ENCODE assay signal across 14 cellular contexts in the genomic region with DNA sequence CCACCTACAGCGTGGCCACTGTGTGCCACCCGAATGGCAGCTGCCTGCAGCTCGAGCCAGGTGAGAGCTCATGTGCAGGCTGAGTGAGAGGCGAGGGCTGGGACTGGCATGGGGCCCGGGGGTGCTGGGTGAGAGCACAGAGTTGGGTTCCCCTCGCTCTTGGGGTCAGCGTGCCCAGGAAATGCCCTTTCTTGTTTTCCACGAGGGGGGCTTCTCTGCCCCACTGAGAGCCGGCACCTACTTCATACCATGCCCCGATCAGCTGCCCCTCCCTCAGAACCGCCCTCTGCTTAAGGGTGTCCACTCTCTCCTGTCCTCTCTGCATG. TPM values are rescaled to one million over a fixed set of nuclear protein-coding genes. Genes with fewer than 3 reads are reported as not detected.
DNase-seq lines count a peak whose midpoint lies in the region; TF ChIP-seq lines count a peak whose summit lies in the region.
"Had no signal": no experiment of that assay in that cellular context is flagged by ENCODE, and none has a peak within 500 bp of the region (broad histone marks: within the 10 kb centered on the region; RNA-seq: fewer than 3 reads in every experiment).

No MANE protein-coding gene starts in this region.

- peaks cover 38% of the 10 kb centered on the region for H3K4me1 ChIP-seq in Karpas-422 (ENCODE audit: low read length)
- peaks cover 5% of the 10 kb centered on the region for H3K4me1 ChIP-seq in mesenchymal stem cell (ENCODE audit: control insufficient read depth, insufficient read depth, low read depth, low read length)
- H3K4me1 ChIP-seq: BLaER1 treated with 17β-estradiol and CSF1 and Interleukin-3, amounts not matched to agents 10 nM and 100 nM had no signal

- H3K9ac ChIP-seq in Karpas-422 (ENCODE audit: low read length) (peak overlapping the region; percentile 61), mesenchymal stem cell (ENCODE audit: low read length) (no peak overlapping the region)
- H3K9ac ChIP-seq: BLaER1 treated with 17β-estradiol and CSF1 and Interleukin-3, amounts not matched to agents 10 nM and 100 nM had no signal

- H3K36me3 ChIP-seq in Karpas-422 (ENCODE audit: insufficient read depth, low read length) (no peaks in the 10 kb centered on the region), mesenchymal stem cell (ENCODE audit: control insufficient read depth in 1 of 2, insufficient read depth in 2 of 2, low read depth in 1 of 2, low read length in 2 of 2) (peaks cover 0 to 92% of the 10 kb centered on the region in 2 experiments)

- no peak for TF ChIP-seq CTCF in chondrocyte (IDR thresholded peaks at IDR 0.05)

- no peak overlapping the region for H2BK5ac ChIP-seq in mesenchymal stem cell (ENCODE audit: low read depth, low read length, poor library complexity, severe bottlenecking)

- H3K27me3 Mint-ChIP-seq in chondrocyte (ENCODE audit: low read depth), result peaks cover 28% of the 10 kb centered on the region

- no peak overlapping the region for H2AK5ac ChIP-seq in mesenchymal stem cell (ENCODE audit: low read length, severe bottlenecking)

- no peak overlapping the region for H3K18ac ChIP-seq in mesenchymal stem cell (ENCODE audit: low read depth in 1 of 2, low read length in 2 of 2)

- 91% methylated on average over 11 of the region's 11 CpGs for WGBS in mesenchymal stem cell

- H3K4me3 ChIP-seq in Karpas-422 (ENCODE audit: low read length) (peak overlapping the region; percentile 63), mesenchymal stem cell (ENCODE audit: insufficient read depth in 1 of 2, low read depth in 1 of 2, low read length in 2 of 2) (no peak overlapping the region)
- H3K4me3 ChIP-seq: BLaER1 treated with 17β-estradiol and CSF1 and Interleukin-3, amounts not matched to agents 10 nM and 100 nM had no signal

- no peak overlapping the region for H3K14ac ChIP-seq in mesenchymal stem cell (ENCODE audit: low read length in 2 of 2)

- H3K9me3 Mint-ChIP-seq in chondrocyte (ENCODE audit: low read depth), result no peaks in the 10 kb centered on the region

- H3K4me2 ChIP-seq in Karpas-422 (ENCODE audit: low read depth, low read length, poor library complexity, severe bottlenecking) (peak overlapping the region; percentile 78), mesenchymal stem cell (ENCODE audit: low read length, poor library complexity, severe bottlenecking) (no peak overlapping the region)
- H3K4me2 ChIP-seq: BLaER1 treated with 17β-estradiol and CSF1 and Interleukin-3, amounts not matched to agents 10 nM and 100 nM had no signal

- no peak for DNase-seq in Karpas-422
- peak; percentile 71 for DNase-seq in chondrocyte (ENCODE audit: low spot score)
- no peak for DNase-seq in mesenchymal stem cell
- DNase-seq in NCI-H748 treated with DMSO at 0.1 percent for 48 hours (lab: John Stamatoyannopoulos, UW), result no peak
- DNase-seq in AML-193 (lab: John Stamatoyannopoulos, UW), result no peak
- no peak for DNase-seq in putamen (ENCODE audit: low spot score)
- DNase-seq: Calu3; CD4-positive, CD25-positive, alpha-beta regulatory T cell; DMS 273 treated with DMSO at 0.1 percent for 48 hours had no signal

- H3K36me3 Mint-ChIP-seq in chondrocyte (ENCODE audit: low read depth), result no peaks in the 10 kb centered on the region
- H3K36me3 Mint-ChIP-seq: CD4-positive, CD25-positive, alpha-beta regulatory T cell had no signal

- H4K8ac ChIP-seq in mesenchymal stem cell (ENCODE audit: low read length), result no peak overlapping the region

- H3K4me3 Mint-ChIP-seq in chondrocyte (ENCODE audit: unreplicated experiment), result no peak overlapping the region
- H3K4me3 Mint-ChIP-seq: CD4-positive, CD25-positive, alpha-beta regulatory T cell had no signal

- H3K79me1 ChIP-seq in mesenchymal stem cell (replicated peaks; ENCODE audit: low read length, poor library complexity, severe bottlenecking), result no peaks in the 10 kb centered on the region

- H2AFZ ChIP-seq in Karpas-422 (ENCODE audit: low read length) (peak overlapping the region; percentile 86; the same call in 1 of the 2 replicates), mesenchymal stem cell (ENCODE audit: low read depth, low read length) (no peak overlapping the region)

- H4K20me1 ChIP-seq in Karpas-422 (ENCODE audit: insufficient read depth, low read depth, low read length), result no peaks in the 10 kb centered on the region

- no peak overlapping the region for H3K27ac Mint-ChIP-seq in chondrocyte (ENCODE audit: unreplicated experiment)
- H3K27ac Mint-ChIP-seq: CD4-positive, CD25-positive, alpha-beta regulatory T cell had no signal

- no peak overlapping the region for H3K23ac ChIP-seq in mesenchymal stem cell (ENCODE audit: low read length in 2 of 2)

- no peaks in the 10 kb centered on the region for H3K4me1 Mint-ChIP-seq in chondrocyte (ENCODE audit: low read depth)
- H3K4me1 Mint-ChIP-seq: CD4-positive, CD25-positive, alpha-beta regulatory T cell had no signal

- no peak overlapping the region for H2BK120ac ChIP-seq in mesenchymal stem cell (ENCODE audit: low read depth, low read length)

- no peak overlapping the region for H3K4ac ChIP-seq in mesenchymal stem cell (ENCODE audit: low read depth in 1 of 2, low read length in 2 of 2)

- H4K91ac ChIP-seq in mesenchymal stem cell (ENCODE audit: low read length), result no peak overlapping the region

- H3K9me3 ChIP-seq in Karpas-422 (ENCODE audit: low read length), result no peaks in the 10 kb centered on the region
- no peaks in the 10 kb centered on the region for H3K9me3 ChIP-seq in mesenchymal stem cell (ENCODE audit: control insufficient read depth, low read length)
- H3K9me3 ChIP-seq: BLaER1 treated with 17β-estradiol and CSF1 and Interleukin-3, amounts not matched to agents 10 nM and 100 nM had no signal

- H3K27ac ChIP-seq in Karpas-422 (ENCODE audit: low read length) (peak overlapping the region; percentile 69; the same call in 1 of the 2 replicates), mesenchymal stem cell (ENCODE audit: low read length, poor library complexity, severe bottlenecking) (no peak overlapping the region)
- H3K27ac ChIP-seq: BLaER1 treated with 17β-estradiol and CSF1 and Interleukin-3, amounts not matched to agents 10 nM and 100 nM; HL-60 had no signal

- H2BK12ac ChIP-seq in mesenchymal stem cell (ENCODE audit: low read length in 2 of 2), result no peak overlapping the region

- no peaks in the 10 kb centered on the region for H3K79me2 ChIP-seq in Karpas-422 (ENCODE audit: low read length)

- H3K27me3 ChIP-seq in Karpas-422 (ENCODE audit: low read length) (no peaks in the 10 kb centered on the region), mesenchymal stem cell (ENCODE audit: control insufficient read depth in 1 of 2, insufficient read depth in 1 of 2, low read length in 2 of 2) (peaks cover 0 to 59% of the 10 kb centered on the region in 2 experiments)
- H3K27me3 ChIP-seq: BLaER1 treated with 17β-estradiol and CSF1 and Interleukin-3, amounts not matched to agents 10 nM and 100 nM had no signal

- H3K9me2 ChIP-seq in Karpas-422 (replicated peaks; ENCODE audit: insufficient read depth, low read length), result no peaks in the 10 kb centered on the region

- H2BK15ac ChIP-seq in mesenchymal stem cell (ENCODE audit: low read depth, poor library complexity, severe bottlenecking), result peak overlapping the region; percentile 38

RNA-seq across cellular contexts. Expression of a gene that starts 10.1 kb away (rescaled TPM):
- 6.7 and 13.9 TPM in 2 replicates for total RNA-seq in Karpas-422 (2014; rRNA removed; shearing (Covaris generic); ENCODE audit: low replicate concordance)
- 0.28 to 0.68 TPM (median 0.52 TPM) in 3 replicates for total RNA-seq in chondrocyte
- polyA plus RNA-seq in mesenchymal stem cell (2013, experiment 1 of 2), result 1.8 TPM
- polyA plus RNA-seq in mesenchymal stem cell (2013, experiment 2 of 2), result 1.8 TPM
- total RNA-seq: H4 had no signal

RNA-seq across cellular contexts. Expression of a gene that starts 36.2 kb away (rescaled TPM):
- total RNA-seq in Karpas-422 (2014; rRNA removed; shearing (Covaris generic); ENCODE audit: low replicate concordance), result not detected in 2 replicates
- not detected in 3 replicates for total RNA-seq in chondrocyte
- polyA plus RNA-seq in mesenchymal stem cell (2013, experiment 1 of 2), result 0.04 TPM
- polyA plus RNA-seq in mesenchymal stem cell (2013, experiment 2 of 2), result 0.03 TPM
- total RNA-seq: A673; Calu3; CD4-positive, CD25-positive, alpha-beta regulatory T cell; Daoy; H4 had no signal
- polyA plus RNA-seq: CD4-positive, CD25-positive, alpha-beta regulatory T cell had no signal

RNA-seq across cellular contexts. Expression of a gene that starts 40.9 kb away (rescaled TPM):
- total RNA-seq in Karpas-422 (2014; rRNA removed; shearing (Covaris generic); ENCODE audit: low replicate concordance), result 2.4 and 4.0 TPM in 2 replicates
- 6.2 to 10.1 TPM (median 9.0 TPM) in 3 replicates for total RNA-seq in chondrocyte
- 14.4 TPM for polyA plus RNA-seq in mesenchymal stem cell (2013, experiment 1 of 2)
- polyA plus RNA-seq in mesenchymal stem cell (2013, experiment 2 of 2), result 15.1 TPM
